Comparison of ENCODE assay signal across 20 cellular contexts in the genomic region with DNA sequence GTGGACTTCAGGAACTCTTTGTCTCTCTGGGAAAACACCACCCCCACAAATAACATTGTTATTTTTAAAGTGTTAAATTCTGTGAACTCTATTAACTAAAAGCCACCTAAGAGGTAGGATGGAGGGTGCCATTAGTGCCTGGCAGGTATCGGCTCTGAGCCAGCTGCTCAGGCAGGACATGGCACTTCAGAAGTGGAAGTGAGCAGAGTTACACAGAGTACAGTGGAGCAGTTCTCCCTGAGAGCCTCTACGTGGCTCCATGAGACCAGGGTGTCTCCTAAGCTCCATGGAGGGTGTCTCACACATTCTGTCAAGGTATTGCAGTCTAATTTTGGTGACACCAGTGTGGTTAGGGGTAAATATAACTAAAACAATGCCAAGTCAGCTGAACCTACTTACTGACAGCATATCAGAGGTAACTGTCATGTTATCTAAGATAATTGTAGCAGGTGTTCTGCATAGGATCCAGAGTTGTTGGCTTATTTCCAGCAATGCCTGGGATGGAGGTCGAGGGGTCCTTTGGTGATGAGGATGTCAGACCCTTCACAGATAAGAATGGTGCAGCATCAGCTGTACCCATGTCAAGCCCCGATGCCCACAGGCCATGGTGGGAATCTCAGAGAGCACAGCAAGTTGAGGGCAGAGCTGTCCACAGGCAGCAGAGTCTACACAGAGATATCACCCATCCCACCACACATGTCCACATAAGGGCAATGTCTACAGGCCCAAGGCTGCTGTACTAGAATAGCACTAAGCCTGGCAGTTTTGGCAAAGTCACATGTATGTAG. TPM values are rescaled to one million over a fixed set of nuclear protein-coding genes. Genes with fewer than 3 reads are reported as not detected.
DNase-seq lines count a peak whose midpoint lies in the region; ATAC-seq and TF ChIP-seq lines count a peak whose summit lies in the region.
"Had no signal": no experiment of that assay in that cellular context is flagged by ENCODE, and none has a peak within 500 bp of the region (broad histone marks: within the 10 kb centered on the region; RNA-seq: fewer than 3 reads in every experiment).

No MANE protein-coding gene starts in this region.

- no peaks in the 10 kb centered on the region for H3K79me2 ChIP-seq in Karpas-422 (ENCODE audit: low read length)

- no peaks in the 10 kb centered on the region for H3K9me2 ChIP-seq in Karpas-422 (replicated peaks; ENCODE audit: insufficient read depth, low read length)

- H3K4me2 ChIP-seq in Karpas-422 (ENCODE audit: low read depth, low read length, poor library complexity, severe bottlenecking), result no peak overlapping the region

- no peak for DNase-seq in left ventricle myocardium superior
- DNase-seq in cardiac septum (ENCODE audit: low spot score), result no peak
- peak; percentile 58 for DNase-seq in NCI-H510A (lab: John Stamatoyannopoulos, UW)
- DNase-seq in left lung, result no peak
- peak; percentile 72 for DNase-seq in upper lobe of right lung
- DNase-seq in DMS 273 treated with DMSO at 0.1 percent for 48 hours (lab: John Stamatoyannopoulos, UW), result no peak
- DNase-seq in Karpas-422, result no peak
- DNase-seq in amniotic stem cell (lab: John Stamatoyannopoulos, UW), result no peak
- DNase-seq: ACHN; Calu3; CD4-positive, alpha-beta T cell; DND-41; GDM1; GOT3; NCI-H1092 treated with DMSO at 0.1 percent for 48 hours; NCI-H1694; NCI-H446; NCI-H82; SW 1271 had no signal

- no peaks in the 10 kb centered on the region for H3K27me3 ChIP-seq in left lung
- no peaks in the 10 kb centered on the region for H3K27me3 ChIP-seq in upper lobe of right lung
- H3K27me3 ChIP-seq in Karpas-422 (ENCODE audit: low read length), result no peaks in the 10 kb centered on the region

- no peaks in the 10 kb centered on the region for H3K36me3 ChIP-seq in left lung
- H3K36me3 ChIP-seq in upper lobe of right lung, result no peaks in the 10 kb centered on the region
- H3K36me3 ChIP-seq in Karpas-422 (ENCODE audit: insufficient read depth, low read length), result no peaks in the 10 kb centered on the region

- peak; percentile 31 for ATAC-seq in left ventricle myocardium superior
- ATAC-seq in left lung, result peak; percentile 84
- ATAC-seq in upper lobe of right lung, result peak; percentile 90

- H3K4me1 ChIP-seq in left lung, result peaks cover 7 to 12% of the 10 kb centered on the region in 2 donors
- H3K4me1 ChIP-seq in upper lobe of right lung, result peaks cover 6% of the 10 kb centered on the region
- no peaks in the 10 kb centered on the region for H3K4me1 ChIP-seq in Karpas-422 (ENCODE audit: low read length)

- no peak overlapping the region for H3K9ac ChIP-seq in Karpas-422 (ENCODE audit: low read length)

- H3K9me3 ChIP-seq in left lung (no peaks in the 10 kb centered on the region), upper lobe of right lung (no peaks in the 10 kb centered on the region), Karpas-422 (ENCODE audit: low read length) (no peaks in the 10 kb centered on the region)

- no peak for TF ChIP-seq CTCF in left lung (IDR thresholded peaks at IDR 0.05)
- peak; percentile 11 for TF ChIP-seq CTCF in upper lobe of right lung (IDR thresholded peaks at IDR 0.05)

- no peak overlapping the region for H2AFZ ChIP-seq in Karpas-422 (ENCODE audit: low read length)

- intact Hi-C loops in left ventricle myocardium superior (cut with micrococcal nuclease), result no loop called here
- intact Hi-C loops in cardiac septum (cut with DNase I), result no loop called here
- intact Hi-C loops in left lung (cut with DNase I), result no loop called here
- intact Hi-C loops in upper lobe of right lung (cut with DNase I), result no loop called here

- H3K27ac ChIP-seq in left lung, result no peak overlapping the region
- no peak overlapping the region for H3K27ac ChIP-seq in upper lobe of right lung
- H3K27ac ChIP-seq in Karpas-422 (ENCODE audit: low read length), result no peak overlapping the region

- H3K4me3 ChIP-seq in left lung, result no peak overlapping the region
- H3K4me3 ChIP-seq in upper lobe of right lung, result no peak overlapping the region
- no peak overlapping the region for H3K4me3 ChIP-seq in Karpas-422 (ENCODE audit: low read length)

- H4K20me1 ChIP-seq in Karpas-422 (ENCODE audit: insufficient read depth, low read depth, low read length), result no peaks in the 10 kb centered on the region

RNA-seq across cellular contexts. Expression of a gene that starts 8.6 kb away (rescaled TPM):
- 12.0 TPM for total RNA-seq in left ventricle myocardium superior
- 19.6 TPM for total RNA-seq in cardiac septum
- 100 to 1,000 TPM; 105 to 288 TPM for total RNA-seq in left lung
- 154 TPM for total RNA-seq in upper lobe of right lung
- not detected in 2 replicates for total RNA-seq in Karpas-422 (2014; rRNA removed; shearing (Covaris generic); ENCODE audit: low replicate concordance)
- total RNA-seq: B cell; CD4-positive, alpha-beta T cell had no signal

Comparison
In these comparisons a context has a peak if more than half of its experiments do, and no peak if none do; other contexts are left out.
1. ATAC-seq: peak in every context shown above with its lines; median percentile 90 in upper lobe of right lung; 84 in left lung; 31 in left ventricle myocardium superior.
2. DNase-seq: peak in NCI-H510A (single experiment) and upper lobe of right lung (single experiment); none in left ventricle myocardium superior (single experiment), cardiac septum (single experiment), left lung (0 of 2), DMS 273 treated with DMSO at 0.1 percent for 48 hours (single experiment), Karpas-422 (single experiment) and amniotic stem cell (single experiment).
3. RNA of a gene that starts 8.6 kb away (total RNA-seq): 105 to 288 TPM in left lung, 154 TPM in upper lobe of right lung (single experiment), 19.6 TPM in cardiac septum (single experiment) and 12.0 TPM in left ventricle myocardium superior (single experiment); not detected in Karpas-422; every median in the first group is over 10 times any median in the second.